ENCODE assay signal across 12 cellular contexts in genomic region chr9:16413509-16414016, GRCh38.
A peak's percentile ranks its signal among the peaks of the same experiment; 100 is the strongest.
DNase-seq lines count a peak whose midpoint lies in the region; ATAC-seq and TF ChIP-seq lines count a peak whose summit lies in the region.
"Had no signal": no experiment of that assay in that cellular context is flagged by ENCODE, and none has a peak within 500 bp of the region (broad histone marks: within the 10 kb centered on the region; RNA-seq: fewer than 3 reads in every experiment).

No MANE protein-coding gene starts in this region.

- peak overlapping the region; percentile 69 to 83 for H4K8ac ChIP-seq in IMR-90 (ENCODE audit: low read depth in 2 of 2, low read length in 2 of 2)

- peak overlapping the region; percentile 38 for H3K4me2 ChIP-seq in IMR-90 (ENCODE audit: low read depth, low read length)

- H3K27ac ChIP-seq in IMR-90 (ENCODE audit: insufficient read depth, low read length) (peak overlapping the region; percentile 91), lower lobe of right lung (peak overlapping the region; percentile 50)

- H3K4me3 ChIP-seq in AG04449 (ENCODE audit: low read depth, low read length) (no peak overlapping the region), IMR-90 (ENCODE audit: insufficient read depth, low read depth, low read length) (no peak overlapping the region), lower lobe of right lung (no peak overlapping the region)
- H3K4me3 ChIP-seq: BLaER1 treated with 17β-estradiol and CSF1 and Interleukin-3, amounts not matched to agents 10 nM and 100 nM; HAP-1 had no signal

- H2BK15ac ChIP-seq in IMR-90 (ENCODE audit: low read depth, low read length): peak overlapping the region; percentile 80; the same call in 2 of the 3 replicates

- peak overlapping the region; percentile 26 for H3K9ac ChIP-seq in IMR-90 (ENCODE audit: low read depth, low read length)
- H3K9ac ChIP-seq: BLaER1 treated with 17β-estradiol and CSF1 and Interleukin-3, amounts not matched to agents 10 nM and 100 nM had no signal

- peak overlapping the region; percentile 91 for H2AK5ac ChIP-seq in IMR-90 (ENCODE audit: low read depth, low read length)

- no peak for TF ChIP-seq RAD21 in IMR-90 (IDR thresholded peaks at IDR 0.05; ENCODE audit: low read length)

- peak overlapping the region; percentile 92 for H4K91ac ChIP-seq in IMR-90 (ENCODE audit: insufficient read depth, low read depth, low read length)

- H3K79me1 ChIP-seq in IMR-90 (ENCODE audit: low read depth in 1 of 2, low read length in 2 of 2): peaks cover 0 to 6% of the 10 kb centered on the region in 2 experiments; a peak in 1 of 4 replicates

- intact Hi-C loops in IMR-90 (cut with micrococcal nuclease) (loop anchor here (2.0 to 10.0 kb wide), 6 partner anchors 76 to 539 kb away; no protein-coding TSS in a partner anchor), lower lobe of right lung (cut with DNase I) (no loop called here)

- peak overlapping the region; percentile 61; the same call in 1 of the 2 replicates for H3K23ac ChIP-seq in IMR-90 (ENCODE audit: low read depth, low read length)

- POLR2A ChIA-PET in AG04449 (lab: Yijun Ruan, JAX): no interaction called here
- POLR2A ChIA-PET in IMR-90 (lab: Charles Lee; ENCODE audit: unreplicated experiment): no interaction called here

- no TSS peak for BruUV-seq in IMR-90 (replicated peaks; lab: Mats Ljungman, UMichigan)

- H3K4me1 ChIP-seq in IMR-90 (ENCODE audit: control insufficient read depth, insufficient read depth, low read length) (peaks cover 16% of the 10 kb centered on the region), lower lobe of right lung (peaks cover 15% of the 10 kb centered on the region)

- H4K5ac ChIP-seq in IMR-90 (ENCODE audit: low read depth, low read length): peak overlapping the region; percentile 91

- ATAC-seq in IMR-90 (ENCODE audit: low read depth): peak; percentile 72
- ATAC-seq in lower lobe of right lung: peak; percentile 86 to 88
- ATAC-seq in HG02610 (IDR thresholded peaks at IDR 0.05; ENCODE audit: unreplicated experiment): no peak

- in situ Hi-C loops in IMR-90 (cut with MboI; ENCODE audit: low sequenced_read_pairs): no loop called here

- H3K56ac ChIP-seq in IMR-90 (ENCODE audit: extremely low read depth, insufficient read depth, low read length): peak overlapping the region; percentile 51; the same call in 1 of the 2 replicates

- H3K4ac ChIP-seq in IMR-90 (ENCODE audit: low read depth, low read length): peak overlapping the region; percentile 78

- H2AK9ac ChIP-seq in IMR-90 (replicated peaks; ENCODE audit: low read depth, low read length, poor library complexity): no peak overlapping the region

- peak overlapping the region; percentile 73 for H2BK120ac ChIP-seq in IMR-90 (ENCODE audit: low read depth, low read length)

- peaks cover 6% of the 10 kb centered on the region; the same call in 1 of the 2 replicates for H4K20me1 ChIP-seq in IMR-90 (ENCODE audit: insufficient read depth, low read length)
- H4K20me1 ChIP-seq: BLaER1 treated with 17β-estradiol and CSF1 and Interleukin-3, amounts not matched to agents 10 nM and 100 nM had no signal

- H3K27me3 ChIP-seq in IMR-90 (ENCODE audit: control insufficient read depth, insufficient read depth, low read length): no peaks in the 10 kb centered on the region; the same call in 1 of the 2 replicates
- H3K27me3 ChIP-seq in lower lobe of right lung (ENCODE audit: low read depth): peaks cover 4% of the 10 kb centered on the region
- H3K27me3 ChIP-seq: BLaER1 treated with 17β-estradiol and CSF1 and Interleukin-3, amounts not matched to agents 10 nM and 100 nM had no signal

- DNase-seq in AG04449 (ENCODE audit: low read depth, low spot score) (peak; percentile 65), IMR-90 (peak; percentile 98), dermis blood vessel endothelial cell (peak; percentile 15), lower lobe of right lung (no peak), NAMALWA (ENCODE audit: low spot score) (no peak), NCI-H82 treated with DMSO at 0.1 percent for 48 hours (lab: John Stamatoyannopoulos, UW; ENCODE audit: unreplicated experiment) (no peak), midbrain (lab: John Stamatoyannopoulos, UW) (no peak)
- DNase-seq: erythroblast, naive B cell had no signal

- peak overlapping the region; percentile 79 for H3K14ac ChIP-seq in IMR-90 (replicated peaks; ENCODE audit: low read depth, low read length)

- no peak for TF ChIP-seq POLR2A in IMR-90 (IDR thresholded peaks at IDR 0.05; ENCODE audit: low read depth, low read length)

- H2BK20ac ChIP-seq in IMR-90 (ENCODE audit: low read depth, low read length): peak overlapping the region; percentile 72

- dilution Hi-C loops in IMR-90 (cut with HindIII; ENCODE audit: low sequenced_read_pairs, unreplicated experiment): no loop called here

- H2BK5ac ChIP-seq in IMR-90 (ENCODE audit: low read depth, low read length, poor library complexity, severe bottlenecking): peak overlapping the region; percentile 64

- WGBS in IMR-90 (ENCODE audit: extremely low coverage in 2 of 2, insufficient read length in 1 of 2), 2 experiments: 29% methylated on average over 2 of the region's 9 CpGs; no CpG with 5 or more reads in 1 of the 2 experiments

- H3K9me1 ChIP-seq in IMR-90 (ENCODE audit: insufficient read depth, low read length): peaks cover 8% of the 10 kb centered on the region; the same call in 1 of the 2 replicates

- TF ChIP-seq CTCF in AG04449 (IDR thresholded peaks at IDR 0.05; ENCODE audit: insufficient read depth, low read length, missing control alignments) (no peak), IMR-90 (conservative IDR thresholded peaks at IDR 0.05; ENCODE audit: low read depth, low read length) (no peak), lower lobe of right lung (IDR thresholded peaks at IDR 0.05) (no peak)

- H2AFZ ChIP-seq in IMR-90 (replicated peaks; ENCODE audit: low read length, poor library complexity): no peak overlapping the region

- no peaks in the 10 kb centered on the region for H3K36me3 ChIP-seq in IMR-90 (ENCODE audit: control insufficient read depth, insufficient read depth, low read length)
- H3K36me3 ChIP-seq in lower lobe of right lung: no peaks in the 10 kb centered on the region
- H3K36me3 ChIP-seq: HAP-1 had no signal

- peak overlapping the region; percentile 93 for H3K18ac ChIP-seq in IMR-90 (ENCODE audit: low read depth, low read length)

- H3K9me3 ChIP-seq in IMR-90 (ENCODE audit: control insufficient read depth, insufficient read depth, low read length): no peaks in the 10 kb centered on the region
- no peaks in the 10 kb centered on the region for H3K9me3 ChIP-seq in lower lobe of right lung
- H3K9me3 ChIP-seq: HAP-1 had no signal

- CTCF ChIA-PET in AG04449 (lab: Yijun Ruan, JAX) (no interaction called here), IMR-90 (lab: Yijun Ruan, JAX) (interaction anchor here (0.7 kb wide), 1 partner anchor 11 kb away, joined by 5 read pairs; no protein-coding TSS in a partner anchor)

TF ChIP-seq in IMR-90, 13 proteins besides CTCF, POLR2A, EP300 and RAD21:
- peak; percentile 34 for TF ChIP-seq RCOR1 (IDR thresholded peaks at IDR 0.05; ENCODE audit: insufficient replicate concordance, low read length)
- TF ChIP-seq MAFK (IDR thresholded peaks at IDR 0.05; ENCODE audit: low read depth, low read length): no peak
- TF ChIP-seq BHLHE40 (IDR thresholded peaks at IDR 0.05; ENCODE audit: low read depth, low read length): peak; percentile 21; the same call in 1 of the 2 replicates
- 0 out of 2 replicates have a peak, but pooled peaks have one; percentile 13 for TF ChIP-seq MAZ (IDR thresholded peaks at IDR 0.05; ENCODE audit: borderline replicate concordance, low read depth, low read length)
- peak; percentile 100 for TF ChIP-seq CEBPB (IDR thresholded peaks at IDR 0.05; ENCODE audit: low read depth, low read length)
- TF ChIP-seq FOS (IDR thresholded peaks at IDR 0.05; ENCODE audit: low read depth, low read length): peak; percentile 70

Comparison
In these comparisons a context has a peak if more than half of its experiments do, and no peak if none do; other contexts are left out.
1. DNase-seq: peak in AG04449 (single experiment), IMR-90 (single experiment) and dermis blood vessel endothelial cell (single experiment); none in lower lobe of right lung (single experiment), NAMALWA (single experiment), NCI-H82 treated with DMSO at 0.1 percent for 48 hours (single experiment) and midbrain (single experiment).